23 cellular contexts compared by ENCODE assay signal in genomic region chr7:96361116-96361857, GRCh38. TPM values are rescaled to one million over a fixed set of nuclear protein-coding genes. Genes with fewer than 3 reads are reported as not detected.
DNase-seq lines count a peak whose midpoint lies in the region; ATAC-seq, FAIRE-seq and TF ChIP-seq lines count a peak whose summit lies in the region.
"Had no signal": no experiment of that assay in that cellular context is flagged by ENCODE, and none has a peak within 500 bp of the region (broad histone marks: within the 10 kb centered on the region; RNA-seq: fewer than 3 reads in every experiment).

No MANE protein-coding gene starts in this region.

- DNase-seq in H4 (ENCODE audit: low spot score) (peak; percentile 58), OCI-M1 (lab: John Stamatoyannopoulos, UW) (peak; percentile 36), K562 (ENCODE audit: extremely low read depth in 1 of 4, low spot score in 3 of 4) (peak in 2 of 4 experiments; percentile 52 to 54), neural progenitor cell (ENCODE audit: low spot score) (no peak), right cardiac atrium (no peak), SHP77 treated with DMSO at 0.1 percent for 48 hours (lab: John Stamatoyannopoulos, UW) (no peak), amniotic stem cell (lab: John Stamatoyannopoulos, UW) (no peak)
- DNase-seq in stimulated activated CD4-positive, alpha-beta T cell treated with anti-CD3 and anti-CD28 coated beads, Interleukin-1b, Interleukin-23, amount 100 ng/mL, for 48 hours = no peak
- DNase-seq: AML-193; C1 segment of cervical spinal cord; CD8-positive, alpha-beta T cell; H7; HFFc6; NCI-H1105; NCI-H1694; NCI-H2081 treated with DMSO at 0.1 percent for 48 hours; NCI-H2171 treated with DMSO at 0.1 percent for 48 hours; NCI-H526; PC-3; T-cell had no signal

- no peaks in the 10 kb centered on the region for H3K36me3 ChIP-seq in K562 (ENCODE audit: control insufficient read depth, insufficient read depth, low read length)
- no peaks in the 10 kb centered on the region for H3K36me3 ChIP-seq in neural progenitor cell

- no peaks in the 10 kb centered on the region for H3K36me3 Mint-ChIP-seq in neural progenitor cell
- H3K36me3 Mint-ChIP-seq: CD8-positive, alpha-beta T cell; T-cell had no signal

- ATAC-seq in K562 (peak; percentile 73), right cardiac atrium (no peak)
- ATAC-seq: CD8-positive, alpha-beta T cell; PC-3; SK-N-SH treated with all-trans-retinoic acid at 6 μM for 48 hours; T-cell had no signal

- in situ Hi-C loops in K562 (cut with MboI) = no loop called here

- peak; percentile 42 for FAIRE-seq in K562 (lab: Jason Lieb, UNC)
- FAIRE-seq: G401.6, GM12892 had no signal

- TF ChIP-seq POLR2A in K562 (conservative IDR thresholded peaks at IDR 0.05) = no peak

- no peaks in the 10 kb centered on the region for H3K9me1 ChIP-seq in K562 (ENCODE audit: control insufficient read depth, insufficient read depth, low read length)

- H2AFZ ChIP-seq in K562 (ENCODE audit: low read depth, low read length) (peak overlapping the region; percentile 77), neural progenitor cell (replicated peaks) (peak overlapping the region; percentile 13)

- POLR2A ChIA-PET in K562 (lab: Yijun Ruan, JAX) = no interaction called here

- intact Hi-C loops in K562 (cut with micrococcal nuclease) (no loop called here), right cardiac atrium (cut with DNase I) (no loop called here)

- no peak overlapping the region for H3K9ac ChIP-seq in K562 (ENCODE audit: insufficient read depth in 1 of 2, low read depth in 2 of 2, low read length in 2 of 2)
- no peak overlapping the region for H3K9ac ChIP-seq in neural progenitor cell

- no peak overlapping the region for H3K4me3 Mint-ChIP-seq in neural progenitor cell
- H3K4me3 Mint-ChIP-seq: CD8-positive, alpha-beta T cell; HFFc6; T-cell had no signal

- H3K4me3 ChIP-seq in K562 (no peak overlapping the region), neural progenitor cell (no peak overlapping the region), right cardiac atrium (ENCODE audit: low read length) (no peak overlapping the region)

- H3K79me2 ChIP-seq in K562 (ENCODE audit: control insufficient read depth, insufficient read depth, low read length) (no peaks in the 10 kb centered on the region), neural progenitor cell (ENCODE audit: low read depth) (no peaks in the 10 kb centered on the region)

- H3K27me3 ChIP-seq in K562 (ENCODE audit: control insufficient read depth in 2 of 2, insufficient read depth in 2 of 2, low read length in 2 of 2) (no peaks in the 10 kb centered on the region), neural progenitor cell (no peaks in the 10 kb centered on the region), right cardiac atrium (ENCODE audit: control insufficient read depth, insufficient read depth) (no peaks in the 10 kb centered on the region)

- peaks cover 3% of the 10 kb centered on the region for H3K9me3 Mint-ChIP-seq in neural progenitor cell
- H3K9me3 Mint-ChIP-seq: HFFc6 had no signal

- no peaks in the 10 kb centered on the region for H3K4me1 Mint-ChIP-seq in neural progenitor cell
- H3K4me1 Mint-ChIP-seq: T-cell had no signal

- no peak for TF ChIP-seq RAD21 in K562 (CRISPR knock-in tag; conservative IDR thresholded peaks at IDR 0.05 in 1 of 2, IDR thresholded peaks at IDR 0.05 in 1 of 2)

- no peak for TF ChIP-seq EP300 in K562 (IDR thresholded peaks at IDR 0.05; ENCODE audit: low read length)

- CTCF ChIA-PET in K562 (lab: Yijun Ruan, JAX; ENCODE audit: low intra/inter-chr PET ratio) = no interaction called here

- 35% methylated on average over 7 of the region's 7 CpGs for WGBS in K562 (ENCODE audit: insufficient coverage, low coverage, missing lambda C conversion rate)
- WGBS in right cardiac atrium = 82% methylated on average over 7 of the region's 7 CpGs

- no peak overlapping the region for H3K27ac Mint-ChIP-seq in neural progenitor cell
- H3K27ac Mint-ChIP-seq: CD8-positive, alpha-beta T cell; HFFc6; T-cell had no signal

- no peaks in the 10 kb centered on the region for H4K20me1 ChIP-seq in K562 (replicated peaks; ENCODE audit: control insufficient read depth, insufficient read depth, low read length)
- H4K20me1 ChIP-seq in neural progenitor cell (ENCODE audit: low read depth) = no peaks in the 10 kb centered on the region

- H3K4me1 ChIP-seq in K562 (replicated peaks in 1 of 2; ENCODE audit: control insufficient read depth in 2 of 2, insufficient read depth in 2 of 2, low read length in 2 of 2) (no peaks in the 10 kb centered on the region; a peak in 1 of 5 replicates), neural progenitor cell (no peaks in the 10 kb centered on the region), right cardiac atrium (ENCODE audit: control insufficient read depth, insufficient read depth, low read length) (no peaks in the 10 kb centered on the region)

- BruUV-seq in K562 (replicated peaks; lab: Mats Ljungman, UMichigan) = no TSS peak

- H3K27ac ChIP-seq in K562 (ENCODE audit: extremely low read depth, low read depth, low read length) (no peak overlapping the region), neural progenitor cell (no peak overlapping the region), right cardiac atrium (ENCODE audit: low read length) (no peak overlapping the region)

- H3K9me3 ChIP-seq in K562 (replicated peaks; ENCODE audit: control insufficient read depth, insufficient read depth, low read depth, low read length) (no peaks in the 10 kb centered on the region), neural progenitor cell (ENCODE audit: low read depth) (no peaks in the 10 kb centered on the region), right cardiac atrium (ENCODE audit: control insufficient read depth, low read length) (no peaks in the 10 kb centered on the region)

- no peaks in the 10 kb centered on the region for H3K27me3 Mint-ChIP-seq in neural progenitor cell (ENCODE audit: insufficient read depth, low read depth)

- no peaks in the 10 kb centered on the region for H3F3A ChIP-seq in neural progenitor cell (ENCODE audit: low read depth)

- H3K4me2 ChIP-seq in K562 (ENCODE audit: insufficient read depth, low read length) (no peak overlapping the region), neural progenitor cell (no peak overlapping the region)

- no peak for TF ChIP-seq CTCF in K562 (IDR thresholded peaks at IDR 0.05 in 2 of 3, conservative IDR thresholded peaks at IDR 0.05 in 1 of 3; ENCODE audit: insufficient read depth in 2 of 3, low read depth in 1 of 3, low read length in 3 of 3)
- no peak for TF ChIP-seq CTCF in neural progenitor cell (IDR thresholded peaks at IDR 0.05)

TF ChIP-seq in K562, 482 proteins besides CTCF, POLR2A, EP300 and RAD21 (continues in another document):
- TF ChIP-seq HMGN3 (IDR thresholded peaks at IDR 0.05; ENCODE audit: borderline replicate concordance, extremely low read depth, insufficient read length, low read depth, low read length) (no peak), HDAC6 (IDR thresholded peaks at IDR 0.05; ENCODE audit: low read depth, low read length) (no peak), STAT6 (CRISPR knock-in tag; IDR thresholded peaks at IDR 0.05) (no peak), KAT7 (CRISPR knock-in tag; IDR thresholded peaks at IDR 0.05; ENCODE audit: borderline replicate concordance) (no peak), CXXC5 (CRISPR knock-in tag; IDR thresholded peaks at IDR 0.05) (peak; percentile 29; the same call in 1 of the 2 replicates), BACH1 (tag; IDR thresholded peaks at IDR 0.05) (peak; percentile 82), ZNF133 (CRISPR knock-in tag; IDR thresholded peaks at IDR 0.05) (no peak)

RNA-seq across cellular contexts. Expression of gene SLC25A13, which starts 39.4 kb away (rescaled TPM):
- total RNA-seq in H4 (2014; rRNA removed; shearing (Covaris generic)) = 56.2 and 61.1 TPM in 2 replicates
- 33.6 and 72.3 TPM in 2 replicates for total RNA-seq in K562 (2011; cell fraction: chromatin; rRNA removed; ENCODE audit: low replicate concordance)
- total RNA-seq in K562 (2011; cell fraction: nucleolus; rRNA removed) = 14.5 and 14.9 TPM in 2 replicates
- 22.5 and 24.4 TPM in 2 replicates for total RNA-seq in K562 (2011; cell fraction: nucleoplasm; rRNA removed)
- total RNA-seq in K562 (2014; rRNA removed) = 47.3 and 53.2 TPM in 2 replicates
- total RNA-seq in K562 (2014; rRNA removed; fragmentation: Illumina TruSeq; extraction: Trizol) = 71.3 and 79.1 TPM in 2 replicates
- 77.7 and 80.2 TPM in 2 replicates for total RNA-seq in K562 (2015; rRNA removed; fragmentation: Illumina TruSeq; extraction: Trizol)
- 71.2 and 71.5 TPM in 2 replicates for total RNA-seq in K562 (2021)
- polyA plus RNA-seq in K562 (2011; rRNA removed) = 37.2 and 58.7 TPM in 2 replicates
- polyA plus RNA-seq in K562 (2011; cell fraction: cytosol; rRNA removed) = 21.6 and 28.7 TPM in 2 replicates
- polyA plus RNA-seq in K562 (2011; cell fraction: nucleus; rRNA removed) = 36.3 and 42.0 TPM in 2 replicates
- 45.7 and 55.0 TPM in 2 replicates for polyA plus RNA-seq in K562 (2012)
- polyA plus RNA-seq in K562 (2014; fragmentation: Illumina TruSeq; extraction: Trizol) = 60.1 and 61.7 TPM in 2 replicates
- polyA plus RNA-seq in K562 (2014; fragmentation: Nextera tagmentation; extraction: Ambion mirVana) = 10 to 100 TPM; 21.4 to 32.2 TPM
- polyA plus RNA-seq in K562 (2014; rRNA removed) = 46.8 and 47.0 TPM in 2 replicates
- 53.1 and 71.8 TPM in 2 replicates for polyA minus RNA-seq in K562 (2011; rRNA and poly(A)+ RNA removed)
- 21.8 and 40.8 TPM in 2 replicates for polyA minus RNA-seq in K562 (2011; cell fraction: cytosol; rRNA and poly(A)+ RNA removed)
- 27.9 and 31.2 TPM in 2 replicates for polyA minus RNA-seq in K562 (2011; cell fraction: nucleus; rRNA and poly(A)+ RNA removed)
- 83.3 and 87.8 TPM in 2 replicates for total RNA-seq in neural progenitor cell (ENCODE audit: low replicate concordance)
- 10 to 100 TPM; 10.8 to 23.3 (median 13.2) TPM for total RNA-seq in right cardiac atrium
- polyA plus RNA-seq in right cardiac atrium = 4.5 TPM

Comparison
In these comparisons a context has a peak if more than half of its experiments do, and no peak if none do; other contexts are left out.
1. DNase-seq: peak in H4 (single experiment) and OCI-M1 (single experiment); none in neural progenitor cell (single experiment), right cardiac atrium (0 of 3), SHP77 treated with DMSO at 0.1 percent for 48 hours (single experiment), stimulated activated CD4-positive, alpha-beta T cell treated with anti-CD3 and anti-CD28 coated beads, Interleukin-1b, Interleukin-23, amount 100 ng/mL, for 48 hours (single experiment) and amniotic stem cell (single experiment).